In genomic region chr17:3887811-3888210, GRCh38 we compare ENCODE assay signal across 10 cellular contexts. TPM values are rescaled to one million over a fixed set of nuclear protein-coding genes. Genes with fewer than 3 reads are reported as not detected.
A peak's percentile ranks its signal among the peaks of the same experiment; 100 is the strongest.
DNase-seq lines count a peak whose midpoint lies in the region; ATAC-seq lines count a peak whose summit lies in the region.
"Had no signal": no experiment of that assay in that cellular context is flagged by ENCODE, and none has a peak within 500 bp of the region (broad histone marks: within the 10 kb centered on the region; RNA-seq: fewer than 3 reads in every experiment).

No MANE protein-coding gene starts in this region.

- H3K4me2 ChIP-seq in BLaER1 (peak overlapping the region; percentile 100), neuronal stem cell (ENCODE audit: insufficient read depth, low read length, poor library complexity, severe bottlenecking) (no peak overlapping the region)
- H3K4me2 ChIP-seq: KMS-11 had no signal

- H3K18ac ChIP-seq in neuronal stem cell (ENCODE audit: low read length), result no peak overlapping the region

- ATAC-seq in HG03469 (IDR thresholded peaks at IDR 0.05; ENCODE audit: unreplicated experiment), result no peak

- peak overlapping the region; percentile 32 for H2BK15ac ChIP-seq in neuronal stem cell (ENCODE audit: low read length)

- WGBS in neuronal stem cell (ENCODE audit: extremely low coverage in 2 of 2, insufficient read length in 2 of 2, insufficient replicate concordance in 1 of 2), 2 donors, result no CpG with 5 or more reads among the region's 9 CpGs

- no peaks in the 10 kb centered on the region for H3K9me3 ChIP-seq in BLaER1
- H3K9me3 ChIP-seq in neuronal stem cell (replicated peaks in 1 of 2; ENCODE audit: control insufficient read depth in 2 of 2, insufficient read depth in 1 of 2, low read depth in 1 of 2, low read length in 2 of 2), result no peaks in the 10 kb centered on the region

- H3K4ac ChIP-seq in neuronal stem cell (ENCODE audit: low read length), result no peak overlapping the region

- no peak overlapping the region for H3K4me3 ChIP-seq in BLaER1
- H3K4me3 ChIP-seq in neuronal stem cell (ENCODE audit: low read length in 2 of 2), result no peak overlapping the region
- H3K4me3 ChIP-seq: SK-N-MC had no signal

- peak overlapping the region; percentile 81 for H3K27ac ChIP-seq in BLaER1
- peak overlapping the region; percentile 47 for H3K27ac ChIP-seq in cingulate gyrus (ENCODE audit: low read depth, low read length)
- H3K27ac ChIP-seq in neuronal stem cell (replicated peaks; ENCODE audit: low read length), result no peak overlapping the region
- H3K27ac ChIP-seq: KMS-11, SK-N-MC had no signal

- no peak overlapping the region for H2BK120ac ChIP-seq in neuronal stem cell (ENCODE audit: low read depth, low read length)

- no peak overlapping the region for H2AK5ac ChIP-seq in neuronal stem cell (ENCODE audit: low read depth, low read length)

- H3K14ac ChIP-seq in neuronal stem cell (ENCODE audit: low read length), result no peak overlapping the region

- peaks cover 2% of the 10 kb centered on the region for H3K79me1 ChIP-seq in neuronal stem cell (ENCODE audit: low read depth, low read length)

- H2AFZ ChIP-seq in neuronal stem cell (ENCODE audit: low read length), result peak overlapping the region; percentile 60

- H3K36me3 ChIP-seq in BLaER1 (peaks cover 20% of the 10 kb centered on the region; the same call in 1 of the 2 replicates), neuronal stem cell (replicated peaks in 1 of 2; ENCODE audit: control insufficient read depth in 2 of 2, insufficient read depth in 2 of 2, low read length in 2 of 2) (peaks cover 0 to 2% of the 10 kb centered on the region in 2 donors)

- H4K8ac ChIP-seq in neuronal stem cell (ENCODE audit: low read depth, low read length), result no peak overlapping the region

- peak overlapping the region; percentile 49 for H2BK5ac ChIP-seq in neuronal stem cell (ENCODE audit: low read length)

- H4K91ac ChIP-seq in neuronal stem cell (ENCODE audit: low read depth, low read length, poor library complexity), result no peak overlapping the region

- no peak overlapping the region for H3K23ac ChIP-seq in neuronal stem cell (ENCODE audit: low read depth, low read length, poor library complexity)

- H3K27me3 ChIP-seq in BLaER1 (peaks cover 5% of the 10 kb centered on the region; the same call in 1 of the 2 replicates), neuronal stem cell (ENCODE audit: control insufficient read depth in 3 of 3, insufficient read depth in 3 of 3, low read depth in 1 of 3, low read length in 3 of 3) (peaks cover 0 to 51% (median 0%) of the 10 kb centered on the region in 3 experiments)

- H2BK12ac ChIP-seq in neuronal stem cell (ENCODE audit: low read length), result no peak overlapping the region

- H3K4me1 ChIP-seq in BLaER1 (peaks cover 72% of the 10 kb centered on the region), neuronal stem cell (ENCODE audit: control insufficient read depth in 2 of 2, insufficient read depth in 1 of 2, low read depth in 1 of 2, low read length in 2 of 2) (peaks cover 10 to 11% of the 10 kb centered on the region in 2 donors)

- H4K20me1 ChIP-seq in BLaER1, result peaks cover 37% of the 10 kb centered on the region

- peak; percentile 16 for DNase-seq in HT1080 (ENCODE audit: low read depth)
- DNase-seq in neuronal stem cell (ENCODE audit: low spot score), result no peak
- no peak for DNase-seq in activated effector memory CD4-positive, alpha-beta T cell treated with anti-CD3 and anti-CD28 coated beads, Interleukin-2, amount 50 U/mL, for 16 hours
- no peak for DNase-seq in Ammon's horn (ENCODE audit: low spot score)
- DNase-seq in activated naive CD4-positive, alpha-beta T cell treated with anti-CD3 and anti-CD28 coated beads, Interleukin-2, amount 50 U/mL, for 16 hours, result no peak

- H3K9ac ChIP-seq in BLaER1 (peak overlapping the region; percentile 58; the same call in 1 of the 2 replicates), neuronal stem cell (ENCODE audit: low read depth, low read length, poor library complexity) (no peak overlapping the region)
- H3K9ac ChIP-seq: KMS-11 had no signal

RNA-seq across cellular contexts. Expression of gene CAMKK1, which starts 5.0 kb away (rescaled TPM):
- 9.2 and 11.8 TPM in 2 replicates for total RNA-seq in HT1080 (2014; rRNA removed; shearing (Covaris generic))
- 8.0 and 8.2 TPM in 2 replicates for polyA plus RNA-seq in HT1080 (2015; cell fraction: cytosol; rRNA removed)
- 22.4 and 23.6 TPM in 2 replicates for polyA plus RNA-seq in HT1080 (2015; cell fraction: nucleus; rRNA removed)
- polyA plus RNA-seq in neuronal stem cell (2013, experiment 1 of 2), result 4.8 TPM
- 5.0 TPM for polyA plus RNA-seq in neuronal stem cell (2013, experiment 2 of 2)

RNA-seq across cellular contexts. Expression of gene P2RX1, which starts 28.5 kb away (rescaled TPM):
- not detected in 2 replicates for total RNA-seq in HT1080 (2014; rRNA removed; shearing (Covaris generic))
- not detected in 2 replicates for polyA plus RNA-seq in HT1080 (2015; cell fraction: cytosol; rRNA removed)
- 0.04 TPM in 1 of 2 replicates, not detected in the other for polyA plus RNA-seq in HT1080 (2015; cell fraction: nucleus; rRNA removed)
- polyA plus RNA-seq in neuronal stem cell (2013, experiment 1 of 2), result not detected
- polyA plus RNA-seq in neuronal stem cell (2013, experiment 2 of 2), result not detected

RNA-seq across cellular contexts. Expression of gene NCBP3, which starts 41.8 kb away (rescaled TPM):
- 20.5 and 23.6 TPM in 2 replicates for total RNA-seq in HT1080 (2014; rRNA removed; shearing (Covaris generic))
- polyA plus RNA-seq in HT1080 (2015; cell fraction: cytosol; rRNA removed), result 12.3 and 13.6 TPM in 2 replicates
- polyA plus RNA-seq in HT1080 (2015; cell fraction: nucleus; rRNA removed), result 73.5 and 81.9 TPM in 2 replicates
- polyA plus RNA-seq in neuronal stem cell (2013, experiment 1 of 2), result 32.2 TPM
- polyA plus RNA-seq in neuronal stem cell (2013, experiment 2 of 2), result 31.9 TPM
